In the genomic region with DNA sequence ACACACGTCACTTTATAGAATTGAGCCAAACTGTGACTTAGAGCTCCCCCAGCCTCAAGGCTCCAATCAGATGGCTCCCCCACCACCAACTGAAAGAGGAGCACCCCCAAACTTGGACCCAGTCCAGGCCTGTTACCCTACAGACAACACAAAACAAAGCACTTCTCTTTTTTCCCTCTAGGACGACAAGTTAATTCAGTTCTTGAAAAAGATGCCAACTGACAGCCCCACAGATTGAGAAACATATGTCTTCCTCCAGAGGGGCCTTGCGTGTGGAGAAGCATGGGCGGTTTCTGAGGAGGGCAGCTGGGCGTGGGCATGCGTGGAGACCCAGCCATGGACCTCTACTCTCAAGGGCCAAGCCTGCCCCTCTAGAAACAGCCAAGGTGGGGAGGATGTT, we compare ENCODE assay signal across 7 cellular contexts.
"Had no signal": no experiment of that assay in that cellular context is flagged by ENCODE, and none has a peak within 500 bp of the region (broad histone marks: within the 10 kb centered on the region; RNA-seq: fewer than 3 reads in every experiment).

No MANE protein-coding gene starts in this region.

- DNase-seq: activated CD4-positive, alpha-beta memory T cell treated with anti-CD3 and anti-CD28 coated beads for 36 hours; activated effector memory CD4-positive, alpha-beta T cell treated with anti-CD3 and anti-CD28 coated beads, Interleukin-2, amount 50 U/mL, for 16 hours; activated T-cell treated with anti-CD3 and anti-CD28 coated beads, Interleukin-2, amount 50 U/mL, for 4 hours; left ventricle myocardium superior; ovary; stimulated activated CD4-positive, alpha-beta T cell treated with anti-CD3 and anti-CD28 coated beads, Interleukin-4, amount 100 ng/mL, for 24 hours; stomach had no signal

- ATAC-seq: activated T-cell treated with anti-CD3 and anti-CD28 coated beads, Interleukin-2, amount 50 U/mL, for 4 hours; left ventricle myocardium superior had no signal
